In genomic region chr11:112085822-112086421, GRCh38 we compare ENCODE assay signal across 8 cellular contexts. TPM values are rescaled to one million over a fixed set of nuclear protein-coding genes. Genes with fewer than 3 reads are reported as not detected.
DNase-seq lines count a peak whose midpoint lies in the region; ATAC-seq and TF ChIP-seq lines count a peak whose summit lies in the region.

No MANE protein-coding gene starts in this region.

- H3K9me3 ChIP-seq in Caco-2, result no peaks in the 10 kb centered on the region
- no peaks in the 10 kb centered on the region for H3K9me3 ChIP-seq in endodermal cell (ENCODE audit: control insufficient read depth, low read length)
- H3K9me3 ChIP-seq in muscle layer of duodenum (ENCODE audit: control insufficient read depth in 1 of 2, low read length in 2 of 2), result no peaks in the 10 kb centered on the region
- H3K9me3 ChIP-seq in thyroid gland, result no peaks in the 10 kb centered on the region

- H3K4me1 ChIP-seq in Caco-2 (peaks cover 4% of the 10 kb centered on the region; the same call in 1 of the 2 replicates), endodermal cell (ENCODE audit: control insufficient read depth, insufficient read depth, low read length) (no peaks in the 10 kb centered on the region), muscle layer of duodenum (ENCODE audit: control insufficient read depth in 1 of 2, insufficient read depth in 2 of 2, low read length in 2 of 2) (peaks cover 14 to 35% of the 10 kb centered on the region in 2 donors), thyroid gland (peaks cover 14 to 23% of the 10 kb centered on the region in 2 donors)

- H3K36me3 Mint-ChIP-seq in Caco-2 (ENCODE audit: insufficient read depth, unreplicated experiment) (peaks cover 87% of the 10 kb centered on the region), endodermal cell (ENCODE audit: low read depth) (peaks cover 63% of the 10 kb centered on the region)

- H3K4me1 Mint-ChIP-seq in Caco-2 (ENCODE audit: low read depth, unreplicated experiment) (peaks cover 17% of the 10 kb centered on the region), endodermal cell (peaks cover 20% of the 10 kb centered on the region)

- POLR2A ChIA-PET in Caco-2 (lab: Charles Lee), result interaction anchor here (0.6 to 1.3 kb wide), 5 partner anchors 11 to 159 kb away, joined by 3 to 10 read pairs (median 5); partner anchors contain the start of gene BCO2

- H3K27ac Mint-ChIP-seq in Caco-2 (ENCODE audit: unreplicated experiment) (peak overlapping the region; percentile 98), endodermal cell (peak overlapping the region; percentile 97)

- CTCF ChIA-PET in Caco-2 (lab: Charles Lee), result interaction anchor here (2.0 kb wide), 1 partner anchor 159 kb away, joined by 4 read pairs; no protein-coding TSS in a partner anchor

- H3K4me3 Mint-ChIP-seq in Caco-2 (ENCODE audit: unreplicated experiment), result peak overlapping the region; percentile 95
- H3K4me3 Mint-ChIP-seq in endodermal cell, result peak overlapping the region; percentile 99

- WGBS in endodermal cell (ENCODE audit: insufficient coverage in 1 of 2, insufficient read length in 1 of 2), 2 experiments, result 2 to 4% methylated on average over 13 to 19 of the region's 19 CpGs
- 2 to 5% methylated on average over 19 of the region's 19 CpGs for WGBS in thyroid gland, 2 donors

- H3K9me3 Mint-ChIP-seq in Caco-2 (ENCODE audit: unreplicated experiment), result no peaks in the 10 kb centered on the region
- H3K9me3 Mint-ChIP-seq in endodermal cell, result no peaks in the 10 kb centered on the region

- TSS peak; percentile 73 for BruUV-seq in Caco-2 (replicated peaks; lab: Mats Ljungman, UMichigan)

- no peak for TF ChIP-seq POLR2A in thyroid gland (IDR thresholded peaks at IDR 0.05)

- H3K36me3 ChIP-seq in Caco-2 (ENCODE audit: control insufficient read depth, insufficient read depth, low read length) (peaks cover 8% of the 10 kb centered on the region), endodermal cell (ENCODE audit: control insufficient read depth, insufficient read depth, low read length) (peaks cover 67% of the 10 kb centered on the region), muscle layer of duodenum (ENCODE audit: control insufficient read depth in 1 of 2, insufficient read depth in 2 of 2, low read length in 2 of 2) (peaks cover 48 to 69% of the 10 kb centered on the region in 2 donors), thyroid gland (peaks cover 41 to 49% of the 10 kb centered on the region in 2 donors)

- H3K27me3 Mint-ChIP-seq in Caco-2 (ENCODE audit: insufficient read depth, unreplicated experiment) (no peaks in the 10 kb centered on the region), endodermal cell (ENCODE audit: insufficient read depth) (no peaks in the 10 kb centered on the region)

- no peak for TF ChIP-seq CTCF in Caco-2 (IDR thresholded peaks at IDR 0.05; ENCODE audit: insufficient read depth in 1 of 2, low read depth in 1 of 2, low read length in 1 of 2, severe bottlenecking in 1 of 2, unreplicated experiment in 1 of 2)
- TF ChIP-seq CTCF in WI38 (IDR thresholded peaks at IDR 0.05; ENCODE audit: low read depth, low read length), result no peak
- no peak for TF ChIP-seq CTCF in endodermal cell (conservative IDR thresholded peaks at IDR 0.05)
- TF ChIP-seq CTCF in thyroid gland (IDR thresholded peaks at IDR 0.05), result no peak

- ATAC-seq in GM19463 (IDR thresholded peaks at IDR 0.05; ENCODE audit: unreplicated experiment), result peak; percentile 27
- peak; percentile 30 for ATAC-seq in HG03520 (IDR thresholded peaks at IDR 0.05; ENCODE audit: unreplicated experiment)

- H3K27ac ChIP-seq in endodermal cell (ENCODE audit: low read depth, low read length) (no peak overlapping the region), muscle layer of duodenum (ENCODE audit: low read length) (peak overlapping the region; percentile 91), thyroid gland (peak overlapping the region in 2 of 3 donors; percentile 52 to 69)

- H3K27me3 ChIP-seq in Caco-2 (replicated peaks; ENCODE audit: control insufficient read depth, insufficient read depth, low read length), result no peaks in the 10 kb centered on the region
- H3K27me3 ChIP-seq in endodermal cell (ENCODE audit: control insufficient read depth, insufficient read depth, low read length, poor library complexity, severe bottlenecking), result no peaks in the 10 kb centered on the region
- no peaks in the 10 kb centered on the region for H3K27me3 ChIP-seq in muscle layer of duodenum (ENCODE audit: low read depth, low read length)
- no peaks in the 10 kb centered on the region for H3K27me3 ChIP-seq in thyroid gland

- intact Hi-C loops in Caco-2 (cut with micrococcal nuclease; ENCODE audit: unreplicated experiment) (loop anchor here (1.0 to 2.0 kb wide), 3 partner anchors 12 to 207 kb away; partner anchors contain the start of genes CFAP68, FDXACB1, NKAPD1 and PIH1D2), thyroid gland (cut with DNase I) (no loop called here)

- H3K4me3 ChIP-seq in Caco-2 (ENCODE audit: low read depth, low read length) (peak overlapping the region; percentile 59), WI38 (ENCODE audit: low read depth, low read length) (peak overlapping the region; percentile 99), endodermal cell (ENCODE audit: low read length) (peak overlapping the region; percentile 97), muscle layer of duodenum (ENCODE audit: low read depth in 1 of 2, low read length in 2 of 2) (peak overlapping the region; percentile 94 to 97), thyroid gland (replicated peaks in 1 of 3) (peak overlapping the region; percentile 60 to 96 (median 82))

- DNase-seq in Caco-2 (no peak), endodermal cell (no peak), thyroid gland (no peak), NCI-H446 treated with DMSO at 0.1 percent for 48 hours (lab: John Stamatoyannopoulos, UW) (no peak)

- H3K9ac ChIP-seq in endodermal cell (ENCODE audit: extremely low read depth, low read length, poor library complexity, severe bottlenecking), result peak overlapping the region; percentile 79

RNA-seq across cellular contexts. Expression of gene TIMM8B, which starts 0.6 kb away (rescaled TPM):
- total RNA-seq in Caco-2 (2022) (147 and 154 TPM in 2 replicates), endodermal cell (10 to 100 TPM; 65.1 to 71.3 TPM), thyroid gland (10 to 100 TPM; 11.8 to 55.8 (median 27.5) TPM)
- polyA plus RNA-seq in endodermal cell (2013, experiment 1 of 2), result 79.6 TPM
- polyA plus RNA-seq in endodermal cell (2013, experiment 2 of 2), result 83.0 TPM

RNA-seq across cellular contexts. Expression of gene SDHD, which starts 0.8 kb away (rescaled TPM):
- total RNA-seq in Caco-2 (2022) (157 and 166 TPM in 2 replicates), endodermal cell (10 to 100 TPM; 57.6 to 64.8 TPM), thyroid gland (100 to 1,000 TPM; 102 to 201 (median 174) TPM)
- polyA plus RNA-seq in endodermal cell (2013, experiment 1 of 2), result 68.0 TPM
- 66.8 TPM for polyA plus RNA-seq in endodermal cell (2013, experiment 2 of 2)

RNA-seq across cellular contexts. Expression of gene NKAPD1, which starts 11.8 kb away (rescaled TPM):
- total RNA-seq in Caco-2 (2022) (36.9 and 37.4 TPM in 2 replicates), endodermal cell (10 to 100 TPM; 22.9 to 24.7 TPM), thyroid gland (10 to 100 TPM; 13.2 to 20.8 (median 18.8) TPM)
- 23.0 TPM for polyA plus RNA-seq in endodermal cell (2013, experiment 1 of 2)
- 22.6 TPM for polyA plus RNA-seq in endodermal cell (2013, experiment 2 of 2)

RNA-seq across cellular contexts. Expression of gene PIH1D2, which starts 12.1 kb away (rescaled TPM):
- 2.6 and 2.7 TPM in 2 replicates for total RNA-seq in Caco-2 (2022)
- 1 to 10 TPM; 1.5 to 1.9 TPM for total RNA-seq in endodermal cell
- polyA plus RNA-seq in endodermal cell (2013, experiment 1 of 2), result 4.2 TPM
- polyA plus RNA-seq in endodermal cell (2013, experiment 2 of 2), result 3.9 TPM
- 10 to 100 TPM in 3 of 4 donors, 1 to 10 TPM in 1; 6.4 to 12.8 (median 11.1) TPM for total RNA-seq in thyroid gland
